In genomic region chr9:137459147-137459600, GRCh38 we compare ENCODE assay signal across 8 cellular contexts. TPM values are rescaled to one million over a fixed set of nuclear protein-coding genes. Genes with fewer than 3 reads are reported as not detected.
DNase-seq lines count a peak whose midpoint lies in the region; ATAC-seq and TF ChIP-seq lines count a peak whose summit lies in the region.

A gene with protein sequence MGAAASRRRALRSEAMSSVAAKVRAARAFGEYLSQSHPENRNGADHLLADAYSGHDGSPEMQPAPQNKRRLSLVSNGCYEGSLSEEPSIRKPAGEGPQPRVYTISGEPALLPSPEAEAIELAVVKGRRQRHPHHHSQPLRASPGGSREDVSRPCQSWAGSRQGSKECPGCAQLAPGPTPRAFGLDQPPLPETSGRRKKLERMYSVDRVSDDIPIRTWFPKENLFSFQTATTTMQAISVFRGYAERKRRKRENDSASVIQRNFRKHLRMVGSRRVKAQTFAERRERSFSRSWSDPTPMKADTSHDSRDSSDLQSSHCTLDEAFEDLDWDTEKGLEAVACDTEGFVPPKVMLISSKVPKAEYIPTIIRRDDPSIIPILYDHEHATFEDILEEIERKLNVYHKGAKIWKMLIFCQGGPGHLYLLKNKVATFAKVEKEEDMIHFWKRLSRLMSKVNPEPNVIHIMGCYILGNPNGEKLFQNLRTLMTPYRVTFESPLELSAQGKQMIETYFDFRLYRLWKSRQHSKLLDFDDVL (minus strand): TSS chr9:137459334. CDS start chr9:137459102, 232 bp downstream.

- TF ChIP-seq RAD21 in liver (IDR thresholded peaks at IDR 0.05) = no peak

- H3K4me3 ChIP-seq in liver (ENCODE audit: low read depth in 1 of 3, low read length in 3 of 3) = peak within 1 kb of the TSS in 2 of 3 donors; percentile 42 to 79

- peak within 1 kb of the TSS; percentile 39 to 77 for H3K27ac ChIP-seq in liver (ENCODE audit: low read depth in 1 of 2, low read length in 2 of 2)

- peak; percentile 73 for TF ChIP-seq POLR2A in GM19193 (IDR thresholded peaks at IDR 0.05; ENCODE audit: extremely low read depth, insufficient read depth, insufficient read length)

- WGBS in liver = under 1% methylated on average over 64 of the region's 64 CpGs

- H3K36me3 ChIP-seq in liver (ENCODE audit: control insufficient read depth in 4 of 4, insufficient read depth in 3 of 4, low read depth in 1 of 4, low read length in 3 of 4) = peaks cover 0 to 6% (median 1%) of the 10 kb centered on the region in 4 donors

- H3K27me3 ChIP-seq in liver (ENCODE audit: control insufficient read depth in 4 of 4, insufficient read depth in 4 of 4, low read length in 3 of 4) = no peaks in the 10 kb centered on the region

- peak; percentile 55 for ATAC-seq in HG03439 (IDR thresholded peaks at IDR 0.05; ENCODE audit: unreplicated experiment)

- peak within 1 kb of the TSS; percentile 11 to 66 for H3K9ac ChIP-seq in liver (ENCODE audit: low read depth in 1 of 2, low read length in 2 of 2)

- peaks cover 19 to 49% (median 36%) of the 10 kb centered on the region in 4 donors for H3K4me1 ChIP-seq in liver (ENCODE audit: control insufficient read depth in 4 of 4, insufficient read depth in 4 of 4, low read length in 3 of 4)

- H3K9me3 ChIP-seq in liver (ENCODE audit: control insufficient read depth in 4 of 4, low read length in 3 of 4) = no peaks in the 10 kb centered on the region

- no peak for TF ChIP-seq CTCF in liver (IDR thresholded peaks at IDR 0.05; ENCODE audit: low read depth, low read length, missing input control)

- DNase-seq in Ammon's horn (ENCODE audit: low spot score) = peak; percentile 97
- peak; percentile 92 for DNase-seq in NCI-H774 (lab: John Stamatoyannopoulos, UW)
- peak; percentile 93 for DNase-seq in activated CD4-positive, alpha-beta T cell treated with anti-CD3 and anti-CD28 coated beads, Interleukin-2, amount 50 U/mL, for 48 hours
- DNase-seq in dermis microvascular lymphatic vessel endothelial cell (ENCODE audit: low read depth in 2 of 2) = peak; percentile 70 to 90
- DNase-seq in stimulated activated CD4-positive, alpha-beta T cell treated with anti-CD3 and anti-CD28 coated beads, Interleukin-2, amount 100 ng/mL, for 48 hours = peak; percentile 91 to 97

TF ChIP-seq in liver, 16 proteins besides CTCF, POLR2A, EP300 and RAD21:
- TF ChIP-seq SP1 (IDR thresholded peaks at IDR 0.05) (peak; percentile 38), TAF1 (conservative IDR thresholded peaks at IDR 0.05) (no peak)
TF ChIP-seq in liver: peak in this region for 1.

RNA-seq across cellular contexts. Expression of the gene that starts here (rescaled TPM):
- total RNA-seq in dermis microvascular lymphatic vessel endothelial cell (13.2 and 23.8 TPM in 2 replicates), liver (10 to 100 TPM in 1 of 2 donors, 1 to 10 TPM in 1; 1.7 to 12.9 TPM)
- polyA plus RNA-seq in liver = 10 to 100 TPM in 1 of 2 donors, 1 to 10 TPM in 1; 4.6 to 13.5 TPM

Comparison
In these comparisons a context has a peak if more than half of its experiments do, and no peak if none do; other contexts are left out.
1. Peak in every context shown above with its lines: DNase-seq, ATAC-seq, H3K4me3 ChIP-seq and H3K27ac ChIP-seq.